In the genomic region with DNA sequence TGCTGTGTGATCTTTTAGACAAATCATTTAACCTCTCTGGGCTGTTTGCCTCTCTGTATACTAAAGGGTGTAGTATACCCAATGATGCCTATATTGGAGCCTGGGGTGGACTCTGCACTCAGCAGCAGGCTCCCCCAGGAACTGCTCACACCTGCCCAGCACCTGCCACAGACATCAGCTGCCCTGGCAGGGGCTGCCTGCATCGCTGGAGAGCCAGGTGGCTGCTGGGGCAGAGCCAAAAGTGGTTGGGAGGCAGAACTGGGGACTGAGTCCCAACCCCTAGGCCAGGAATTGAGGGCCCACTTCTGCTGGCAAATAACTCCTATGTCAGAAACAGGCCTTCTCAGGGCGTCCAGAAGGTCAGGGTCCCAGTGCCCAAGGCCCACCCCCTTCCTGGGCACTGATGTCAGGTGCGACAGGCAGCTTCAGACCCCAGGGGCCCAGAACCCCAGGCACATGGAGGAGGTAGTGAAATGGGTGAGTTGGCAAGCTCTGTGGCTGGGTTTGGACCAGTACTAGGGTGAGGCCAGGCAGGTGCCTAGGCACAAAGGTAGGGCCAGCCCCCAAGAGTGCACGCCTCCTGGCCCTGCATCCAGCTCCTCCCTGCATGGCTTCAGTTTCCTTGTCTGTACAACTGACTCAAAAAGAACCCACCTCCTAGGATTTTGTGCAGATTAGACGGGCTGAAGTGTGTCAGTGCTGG, we compare ENCODE assay signal across 14 cellular contexts. TPM values are rescaled to one million over a fixed set of nuclear protein-coding genes. Genes with fewer than 3 reads are reported as not detected.
DNase-seq lines count a peak whose midpoint lies in the region; ATAC-seq, FAIRE-seq and TF ChIP-seq lines count a peak whose summit lies in the region.
"Had no signal": no experiment of that assay in that cellular context is flagged by ENCODE, and none has a peak within 500 bp of the region (broad histone marks: within the 10 kb centered on the region; RNA-seq: fewer than 3 reads in every experiment).

No MANE protein-coding gene starts in this region.

- no peaks in the 10 kb centered on the region for H3K9me3 ChIP-seq in pancreas
- H3K9me3 ChIP-seq: colonic mucosa, Peyer's patch, psoas muscle had no signal

- no peak for DNase-seq in activated T-cell treated with anti-CD3 and anti-CD28 coated beads, Interleukin-2, amount 50 U/mL, for 72 hours
- no peak for DNase-seq in activated T-cell treated with anti-CD3 and anti-CD28 coated beads, Interleukin-2, amount 50 U/mL, for 24 hours
- peak; percentile 79 for DNase-seq in NCI-H2029 treated with DMSO at 0.1 percent for 48 hours (lab: John Stamatoyannopoulos, UW)
- no peak for DNase-seq in WTC11 (ENCODE audit: low spot score)
- peak in 2 of 6 donors; percentile 47 to 68 for DNase-seq in pancreas
- no peak for DNase-seq in GM13977 (ENCODE audit: low spot score)
- DNase-seq in brain microvascular endothelial cell, result no peak
- DNase-seq: activated naive CD4-positive, alpha-beta T cell treated with anti-CD3 and anti-CD28 coated beads, Interleukin-2, amount 50 U/mL, for 16 hours; colonic mucosa; Peyer's patch; psoas muscle; stimulated activated CD4-positive, alpha-beta T cell treated with anti-CD3 and anti-CD28 coated beads, Interleukin-2, amount 100 ng/mL, for 48 hours had no signal

- CTCF ChIA-PET in WTC11 (lab: Charles Lee), result interaction anchor here (1.0 to 4.2 kb wide), 13 partner anchors 14 to 220 kb away, joined by 3 to 62 read pairs (median 4); a partner anchor contains a TSS

- H3K4me1 ChIP-seq in pancreas, result no peaks in the 10 kb centered on the region
- H3K4me1 ChIP-seq: colonic mucosa had no signal

- 66 to 68% methylated on average over 5 of the region's 5 CpGs for WGBS in pancreas, 2 donors

- peaks cover 15% of the 10 kb centered on the region for H3K4me1 Mint-ChIP-seq in activated T-cell treated with anti-CD3 and anti-CD28 coated beads, Interleukin-2, amount 50 U/mL, for 72 hours (ENCODE audit: low read depth)
- peaks cover 17% of the 10 kb centered on the region for H3K4me1 Mint-ChIP-seq in activated T-cell treated with anti-CD3 and anti-CD28 coated beads, Interleukin-2, amount 50 U/mL, for 24 hours (ENCODE audit: low read depth)
- H3K4me1 Mint-ChIP-seq in WTC11, result peaks cover 54% of the 10 kb centered on the region

- H3K27ac ChIP-seq in pancreas (no peak overlapping the region), brain microvascular endothelial cell (no peak overlapping the region)
- H3K27ac ChIP-seq: colonic mucosa, Peyer's patch, psoas muscle had no signal

- H3K36me3 ChIP-seq in pancreas (no peaks in the 10 kb centered on the region), brain microvascular endothelial cell (replicated peaks) (no peaks in the 10 kb centered on the region)
- H3K36me3 ChIP-seq: colonic mucosa, Peyer's patch had no signal

- in situ Hi-C loops in GM13977 (cut with MboI; ENCODE audit: low pct_unique_long_range_greater_than_20kb, low sequenced_read_pairs, unreplicated experiment), result no loop called here
- in situ Hi-C loops in brain microvascular endothelial cell (cut with HindIII; ENCODE audit: low pct_ligation_motif_present, low sequenced_read_pairs), result no loop called here

- POLR2A ChIA-PET in WTC11 (lab: Charles Lee), result interaction anchor here (0.8 to 1.3 kb wide), 2 partner anchors 136 to 155 kb away, joined by 3 to 4 read pairs; no protein-coding TSS in a partner anchor

- no peak overlapping the region for H3K4me3 ChIP-seq in pancreas
- H3K4me3 ChIP-seq in brain microvascular endothelial cell (ENCODE audit: low read depth, low read length), result no peak overlapping the region
- H3K4me3 ChIP-seq: colonic mucosa, Peyer's patch, psoas muscle had no signal

- peaks cover 71% of the 10 kb centered on the region for H3K27me3 Mint-ChIP-seq in activated T-cell treated with anti-CD3 and anti-CD28 coated beads, Interleukin-2, amount 50 U/mL, for 72 hours (ENCODE audit: low read depth)
- peaks cover 85% of the 10 kb centered on the region for H3K27me3 Mint-ChIP-seq in activated T-cell treated with anti-CD3 and anti-CD28 coated beads, Interleukin-2, amount 50 U/mL, for 24 hours
- H3K27me3 Mint-ChIP-seq in WTC11 (ENCODE audit: low read depth), result peaks cover 33% of the 10 kb centered on the region

- H3K36me3 Mint-ChIP-seq in activated T-cell treated with anti-CD3 and anti-CD28 coated beads, Interleukin-2, amount 50 U/mL, for 72 hours (ENCODE audit: insufficient read depth in 2 of 2), result no peaks in the 10 kb centered on the region
- H3K36me3 Mint-ChIP-seq in activated T-cell treated with anti-CD3 and anti-CD28 coated beads, Interleukin-2, amount 50 U/mL, for 24 hours (ENCODE audit: low read depth), result no peaks in the 10 kb centered on the region
- no peaks in the 10 kb centered on the region for H3K36me3 Mint-ChIP-seq in WTC11
- H3K36me3 Mint-ChIP-seq: stimulated activated memory B cell treated with anti-CD40 and anti-IgM and Interleukin-4, amounts not matched to agents 10 μg/mL and 1 μg/mL and 100 μg/mL, for 72 hours had no signal

- no peak for TF ChIP-seq CTCF in WTC11 (IDR thresholded peaks at IDR 0.05)
- TF ChIP-seq CTCF in pancreas (IDR thresholded peaks at IDR 0.05), result no peak
- no peak for TF ChIP-seq CTCF in GM13977 (IDR thresholded peaks at IDR 0.05; ENCODE audit: extremely low read depth, insufficient read depth, missing control alignments)
- TF ChIP-seq CTCF in brain microvascular endothelial cell (IDR thresholded peaks at IDR 0.05; ENCODE audit: low read depth, low read length, missing control alignments), result no peak

- H3K4me3 Mint-ChIP-seq in activated T-cell treated with anti-CD3 and anti-CD28 coated beads, Interleukin-2, amount 50 U/mL, for 72 hours, result peak overlapping the region; percentile 32 to 74
- no peak overlapping the region for H3K4me3 Mint-ChIP-seq in activated T-cell treated with anti-CD3 and anti-CD28 coated beads, Interleukin-2, amount 50 U/mL, for 24 hours
- H3K4me3 Mint-ChIP-seq in WTC11, result peak overlapping the region; percentile 63

- H3K9me3 Mint-ChIP-seq in activated T-cell treated with anti-CD3 and anti-CD28 coated beads, Interleukin-2, amount 50 U/mL, for 72 hours, result no peaks in the 10 kb centered on the region
- no peaks in the 10 kb centered on the region for H3K9me3 Mint-ChIP-seq in activated T-cell treated with anti-CD3 and anti-CD28 coated beads, Interleukin-2, amount 50 U/mL, for 24 hours
- H3K9me3 Mint-ChIP-seq in WTC11, result no peaks in the 10 kb centered on the region
- H3K9me3 Mint-ChIP-seq: stimulated activated memory B cell treated with anti-CD40 and anti-IgM and Interleukin-4, amounts not matched to agents 10 μg/mL and 1 μg/mL and 100 μg/mL, for 72 hours had no signal

- H3K27me3 ChIP-seq in pancreas (peaks cover 0 to 2% (median 0%) of the 10 kb centered on the region in 4 donors), brain microvascular endothelial cell (replicated peaks) (peaks cover 58% of the 10 kb centered on the region)

- no peak overlapping the region for H3K27ac Mint-ChIP-seq in activated T-cell treated with anti-CD3 and anti-CD28 coated beads, Interleukin-2, amount 50 U/mL, for 72 hours
- no peak overlapping the region for H3K27ac Mint-ChIP-seq in activated T-cell treated with anti-CD3 and anti-CD28 coated beads, Interleukin-2, amount 50 U/mL, for 24 hours
- H3K27ac Mint-ChIP-seq in WTC11, result no peak overlapping the region
- H3K27ac Mint-ChIP-seq: stimulated activated memory B cell treated with anti-CD40 and anti-IgM and Interleukin-4, amounts not matched to agents 10 μg/mL and 1 μg/mL and 100 μg/mL, for 72 hours had no signal

- no peak for FAIRE-seq in pancreas (lab: Jason Lieb, UNC)

- intact Hi-C loops in pancreas (cut with DNase I), result no loop called here

- ATAC-seq in activated T-cell treated with anti-CD3 and anti-CD28 coated beads, Interleukin-2, amount 50 U/mL, for 72 hours (replicated peaks in 1 of 2), result no peak
- no peak for ATAC-seq in WTC11
- peak in 3 of 4 donors; percentile 31 to 52 (median 50) for ATAC-seq in pancreas
- no peak for ATAC-seq in HG02759 (IDR thresholded peaks at IDR 0.05; ENCODE audit: unreplicated experiment)
- ATAC-seq: psoas muscle; stimulated activated memory B cell treated with anti-CD40 and anti-IgM and Interleukin-4, amounts not matched to agents 10 μg/mL and 1 μg/mL and 100 μg/mL, for 72 hours had no signal

TF ChIP-seq in WTC11, 78 proteins besides CTCF, POLR2A, EP300 and RAD21 (continues in another document):
- TF ChIP-seq ZNF121 (CRISPR knock-in tag; IDR thresholded peaks at IDR 0.05) (no peak), FOXK1 (CRISPR knock-in tag; IDR thresholded peaks at IDR 0.05) (no peak), ZNF416 (CRISPR knock-in tag; IDR thresholded peaks at IDR 0.05) (no peak)
- TF ChIP-seq, protein P1, sequence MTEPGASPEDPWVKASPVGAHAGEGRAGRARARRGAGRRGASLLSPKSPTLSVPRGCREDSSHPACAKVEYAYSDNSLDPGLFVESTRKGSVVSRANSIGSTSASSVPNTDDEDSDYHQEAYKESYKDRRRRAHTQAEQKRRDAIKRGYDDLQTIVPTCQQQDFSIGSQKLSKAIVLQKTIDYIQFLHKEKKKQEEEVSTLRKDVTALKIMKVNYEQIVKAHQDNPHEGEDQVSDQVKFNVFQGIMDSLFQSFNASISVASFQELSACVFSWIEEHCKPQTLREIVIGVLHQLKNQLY (CRISPR knock-in tag; IDR thresholded peaks at IDR 0.05), result no peak
- TF ChIP-seq, protein P2, sequence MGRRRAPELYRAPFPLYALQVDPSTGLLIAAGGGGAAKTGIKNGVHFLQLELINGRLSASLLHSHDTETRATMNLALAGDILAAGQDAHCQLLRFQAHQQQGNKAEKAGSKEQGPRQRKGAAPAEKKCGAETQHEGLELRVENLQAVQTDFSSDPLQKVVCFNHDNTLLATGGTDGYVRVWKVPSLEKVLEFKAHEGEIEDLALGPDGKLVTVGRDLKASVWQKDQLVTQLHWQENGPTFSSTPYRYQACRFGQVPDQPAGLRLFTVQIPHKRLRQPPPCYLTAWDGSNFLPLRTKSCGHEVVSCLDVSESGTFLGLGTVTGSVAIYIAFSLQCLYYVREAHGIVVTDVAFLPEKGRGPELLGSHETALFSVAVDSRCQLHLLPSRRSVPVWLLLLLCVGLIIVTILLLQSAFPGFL (CRISPR knock-in tag; IDR thresholded peaks at IDR 0.05; ENCODE audit: borderline replicate concordance), result no peak

RNA-seq across cellular contexts. Expression of a gene that starts 5.8 kb away (rescaled TPM):
- total RNA-seq in activated T-cell treated with anti-CD3 and anti-CD28 coated beads, Interleukin-2, amount 50 U/mL, for 72 hours, result under 1 TPM in 1 of 2 donors, not detected in 1; 0.23 TPM
- total RNA-seq in WTC11 (2021) (7.9 to 10.2 TPM (median 9.4 TPM) in 3 replicates), pancreas (under 1 TPM; 0.09 to 0.49 (median 0.22) TPM)
- 1 to 10 TPM; 2.3 to 3.6 TPM for polyA plus RNA-seq in pancreas
- total RNA-seq: colonic mucosa had no signal

Comparison
In these comparisons a context has a peak if more than half of its experiments do, and no peak if none do; other contexts are left out.
1. ATAC-seq: peak in pancreas (3 of 4); none in activated T-cell treated with anti-CD3 and anti-CD28 coated beads, Interleukin-2, amount 50 U/mL, for 72 hours (0 of 2), WTC11 (single experiment) and HG02759 (single experiment).